In genomic region chr19:47130589-47131168, GRCh38 we compare ENCODE assay signal across 8 cellular contexts. TPM values are rescaled to one million over a fixed set of nuclear protein-coding genes. Genes with fewer than 3 reads are reported as not detected.
DNase-seq lines count a peak whose midpoint lies in the region; ATAC-seq and TF ChIP-seq lines count a peak whose summit lies in the region.

TSS of gene SAE1 (plus strand) at chr19:47130835. CDS start at chr19:47130931, 96 bp downstream.

- H3K9me3 Mint-ChIP-seq in activated naive CD8-positive, alpha-beta T cell treated with anti-CD3 and anti-CD28 coated beads for 36 hours = peaks cover 7% of the 10 kb centered on the region
- H3K9me3 Mint-ChIP-seq in osteocyte (ENCODE audit: unreplicated experiment) = peaks cover 4% of the 10 kb centered on the region

- intact Hi-C loops in head of caudate nucleus (cut with DNase I) = loop anchor here (10.0 kb wide), 1 partner anchor 266 kb away; the partner anchor contains the start of gene ARHGAP35

- peak within 1 kb of the TSS; percentile 100 for H3K27ac Mint-ChIP-seq in activated naive CD8-positive, alpha-beta T cell treated with anti-CD3 and anti-CD28 coated beads for 36 hours
- H3K27ac Mint-ChIP-seq in osteocyte (ENCODE audit: unreplicated experiment) = peak within 1 kb of the TSS; percentile 97

- ATAC-seq in HG02623 (IDR thresholded peaks at IDR 0.05; ENCODE audit: unreplicated experiment) = peak; percentile 82

- H3K4me1 Mint-ChIP-seq in activated naive CD8-positive, alpha-beta T cell treated with anti-CD3 and anti-CD28 coated beads for 36 hours = peaks cover 45% of the 10 kb centered on the region
- H3K4me1 Mint-ChIP-seq in osteocyte (ENCODE audit: unreplicated experiment) = peaks cover 49% of the 10 kb centered on the region

- peak within 1 kb of the TSS; percentile 64 for H3K4me3 ChIP-seq in thymus (ENCODE audit: low read length)

- DNase-seq in GM10266 (ENCODE audit: extremely low spot score) (peak; percentile 95), NCI-H1105 (lab: John Stamatoyannopoulos, UW) (peak; percentile 96), SKM-1 treated with dmso at 0.1 percent for 144 hours (lab: John Stamatoyannopoulos, UW; ENCODE audit: unreplicated experiment) (peak; percentile 78), head of caudate nucleus (peak; percentile 77 to 95 (median 89)), osteocyte (ENCODE audit: extremely low spot score, unreplicated experiment) (peak; percentile 99)
- DNase-seq in activated naive CD8-positive, alpha-beta T cell treated with anti-CD3 and anti-CD28 coated beads for 36 hours = peak; percentile 97

- under 1% methylated on average over 51 of the region's 51 CpGs for WGBS in thymus

- no peaks in the 10 kb centered on the region for H3K9me3 ChIP-seq in thymus (ENCODE audit: control insufficient read depth)

- peak within 1 kb of the TSS; percentile 73 for H3K27ac ChIP-seq in thymus (ENCODE audit: low read depth)

- H3K27me3 Mint-ChIP-seq in activated naive CD8-positive, alpha-beta T cell treated with anti-CD3 and anti-CD28 coated beads for 36 hours = peaks cover 8% of the 10 kb centered on the region
- no peaks in the 10 kb centered on the region for H3K27me3 Mint-ChIP-seq in osteocyte (ENCODE audit: unreplicated experiment)

- peak; percentile 78 for TF ChIP-seq CTCF in GM10266 (IDR thresholded peaks at IDR 0.05; ENCODE audit: control insufficient read depth, insufficient read depth, low read depth, missing control alignments)
- TF ChIP-seq CTCF in osteocyte (IDR thresholded peaks at IDR 0.05) = peak; percentile 56

- peaks cover 8% of the 10 kb centered on the region for H3K36me3 ChIP-seq in thymus (ENCODE audit: control insufficient read depth, insufficient read depth)

- peak within 1 kb of the TSS; percentile 99 for H3K4me3 Mint-ChIP-seq in activated naive CD8-positive, alpha-beta T cell treated with anti-CD3 and anti-CD28 coated beads for 36 hours
- H3K4me3 Mint-ChIP-seq in osteocyte (ENCODE audit: unreplicated experiment) = peak within 1 kb of the TSS; percentile 99

- H3K4me1 ChIP-seq in thymus (ENCODE audit: control insufficient read depth, insufficient read depth, low read length) = peaks cover 27% of the 10 kb centered on the region

- H3K27me3 ChIP-seq in thymus (ENCODE audit: control insufficient read depth, insufficient read depth) = no peaks in the 10 kb centered on the region

- H3K36me3 Mint-ChIP-seq in activated naive CD8-positive, alpha-beta T cell treated with anti-CD3 and anti-CD28 coated beads for 36 hours = peaks cover 49% of the 10 kb centered on the region
- H3K36me3 Mint-ChIP-seq in osteocyte (ENCODE audit: unreplicated experiment) = peaks cover 11% of the 10 kb centered on the region

RNA-seq across cellular contexts. Expression of gene SAE1, which starts in this region (rescaled TPM):
- 100 to 1,000 TPM; 141 to 149 TPM for total RNA-seq in activated naive CD8-positive, alpha-beta T cell treated with anti-CD3 and anti-CD28 coated beads for 36 hours
- total RNA-seq in osteocyte = 96.6 and 110 TPM in 2 replicates
- polyA plus RNA-seq in thymus = 40.5 TPM

Comparison
In these comparisons a context has a peak if more than half of its experiments do, and no peak if none do; other contexts are left out.
1. Peak in every context shown above with its lines: DNase-seq, ATAC-seq, H3K4me3 ChIP-seq and H3K27ac ChIP-seq.